17 cellular contexts compared by ENCODE assay signal in genomic region chr3:101163554-101163953, GRCh38.
"Had no signal": no experiment of that assay in that cellular context is flagged by ENCODE, and none has a peak within 500 bp of the region (broad histone marks: within the 10 kb centered on the region; RNA-seq: fewer than 3 reads in every experiment).

No MANE protein-coding gene starts in this region.

- H2AFZ ChIP-seq: neural progenitor cell had no signal

- H3K27ac ChIP-seq: dorsolateral prefrontal cortex, gastrocnemius medialis, neural progenitor cell, ovary had no signal

- H3K27ac Mint-ChIP-seq: natural killer cell treated with Interleukin-12 subunit alpha and Interleukin-12 subunit beta and Interleukin-15 and Interleukin-18, amount 100 ng/mL, for 72 hours; neural progenitor cell had no signal

- DNase-seq: cortex of kidney; dorsolateral prefrontal cortex; effector CD8-positive, alpha-beta T cell; gastrocnemius medialis; glutamatergic neuron; islet precursor cell; mammary epithelial cell; nucleus accumbens; ovary; right cardiac atrium; stimulated activated CD4-positive, alpha-beta T cell treated with anti-CD3 and anti-CD28 coated beads, Interleukin-2, amount 100 ng/mL, for 48 hours; stimulated activated naive CD4-positive, alpha-beta T cell treated with Interleukin-2 at 50 U/mL for 16 hours; trophoblast cell had no signal

- H3K27me3 ChIP-seq: gastrocnemius medialis, neural progenitor cell, ovary had no signal

- H3K36me3 ChIP-seq: gastrocnemius medialis, neural progenitor cell, ovary had no signal

- H3K9ac ChIP-seq: neural progenitor cell had no signal

- H3K36me3 Mint-ChIP-seq: natural killer cell treated with Interleukin-12 subunit alpha and Interleukin-12 subunit beta and Interleukin-15 and Interleukin-18, amount 100 ng/mL, for 72 hours; neural progenitor cell had no signal

- H3K9me3 ChIP-seq: gastrocnemius medialis, ovary had no signal

- H3K9me3 Mint-ChIP-seq: natural killer cell treated with Interleukin-12 subunit alpha and Interleukin-12 subunit beta and Interleukin-15 and Interleukin-18, amount 100 ng/mL, for 72 hours; neural progenitor cell had no signal

- H3K4me1 Mint-ChIP-seq: neural progenitor cell had no signal

- H3K4me1 ChIP-seq: gastrocnemius medialis, neural progenitor cell had no signal

- ATAC-seq: gastrocnemius medialis; left lobe of liver; natural killer cell treated with Interleukin-12 subunit alpha and Interleukin-12 subunit beta and Interleukin-15 and Interleukin-18, amount 100 ng/mL, for 72 hours; right cardiac atrium had no signal

- H3K4me3 Mint-ChIP-seq: natural killer cell treated with Interleukin-12 subunit alpha and Interleukin-12 subunit beta and Interleukin-15 and Interleukin-18, amount 100 ng/mL, for 72 hours; neural progenitor cell had no signal

- H3K4me2 ChIP-seq: neural progenitor cell, smooth muscle cell had no signal

- H3K4me3 ChIP-seq: dorsolateral prefrontal cortex, gastrocnemius medialis, neural progenitor cell, ovary, smooth muscle cell had no signal
